In the genomic region with DNA sequence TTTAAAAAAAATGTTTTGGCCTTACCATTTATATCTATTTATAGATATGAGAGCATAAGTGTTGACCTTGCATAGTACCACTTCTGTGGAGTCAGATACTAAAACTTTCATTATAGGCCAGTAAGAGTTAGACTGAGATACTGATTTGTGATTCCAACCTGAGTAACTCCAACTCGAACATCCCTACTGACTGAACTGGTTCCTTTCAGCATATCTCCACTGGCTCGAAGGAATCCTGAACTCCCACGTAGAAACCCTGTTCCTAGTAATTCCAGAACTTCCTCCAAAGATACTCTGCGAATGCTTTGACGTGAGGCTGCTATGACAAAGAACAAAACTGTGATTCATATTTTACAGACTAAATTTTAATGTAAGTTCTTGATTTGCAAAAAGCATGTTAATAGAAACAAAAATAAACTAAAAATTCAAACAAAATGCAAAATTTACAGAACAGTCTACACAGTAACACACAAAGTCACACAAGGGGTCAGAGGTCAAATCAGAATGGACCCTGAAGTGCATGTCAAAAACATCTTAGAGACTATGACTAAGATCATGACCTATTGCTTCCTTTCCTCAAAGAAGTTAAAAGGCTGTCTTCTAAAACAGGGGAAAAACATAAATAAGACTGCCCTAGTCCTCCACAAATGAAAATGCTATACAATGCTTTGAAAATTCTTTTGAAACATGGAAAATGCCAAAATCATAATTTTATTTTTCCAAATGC, we compare ENCODE assay signal across 15 cellular contexts. TPM values are rescaled to one million over a fixed set of nuclear protein-coding genes. Genes with fewer than 3 reads are reported as not detected.
DNase-seq lines count a peak whose midpoint lies in the region; ATAC-seq and TF ChIP-seq lines count a peak whose summit lies in the region.
"Had no signal": no experiment of that assay in that cellular context is flagged by ENCODE, and none has a peak within 500 bp of the region (broad histone marks: within the 10 kb centered on the region; RNA-seq: fewer than 3 reads in every experiment).

No MANE protein-coding gene starts in this region.

- H3K36me3 Mint-ChIP-seq in activated naive CD8-positive, alpha-beta T cell, result peaks cover 12% of the 10 kb centered on the region

- no peaks in the 10 kb centered on the region for H3K9me3 ChIP-seq in uterus
- H3K9me3 ChIP-seq: BLaER1 treated with 17β-estradiol and CSF1 and Interleukin-3, amounts not matched to agents 10 nM and 100 nM had no signal

- no peaks in the 10 kb centered on the region for H3K36me3 ChIP-seq in uterus

- TF ChIP-seq CTCF in uterus (IDR thresholded peaks at IDR 0.05) (no peak), dorsolateral prefrontal cortex (IDR thresholded peaks at IDR 0.05 in 54 of 56, conservative IDR thresholded peaks at IDR 0.05 in 2 of 56; ENCODE audit: low read depth in 1 of 56, partially characterized antibody in 56 of 56) (no peak)

- no peaks in the 10 kb centered on the region for H3K27me3 ChIP-seq in uterus
- no peaks in the 10 kb centered on the region for H3K27me3 ChIP-seq in dorsolateral prefrontal cortex
- H3K27me3 ChIP-seq: BLaER1 treated with 17β-estradiol and CSF1 and Interleukin-3, amounts not matched to agents 10 nM and 100 nM had no signal

- H3K27me3 Mint-ChIP-seq in activated naive CD8-positive, alpha-beta T cell, result no peaks in the 10 kb centered on the region

- H3K4me3 Mint-ChIP-seq in activated naive CD8-positive, alpha-beta T cell, result peak overlapping the region; percentile 7

- no peaks in the 10 kb centered on the region for H3K9me3 Mint-ChIP-seq in activated naive CD8-positive, alpha-beta T cell (ENCODE audit: low read depth)

- no peak for TF ChIP-seq POLR2A in uterus (IDR thresholded peaks at IDR 0.05)

- peaks cover 23% of the 10 kb centered on the region for H3K4me1 Mint-ChIP-seq in activated naive CD8-positive, alpha-beta T cell (ENCODE audit: low read depth)

- intact Hi-C loops in uterus (cut with DNase I; ENCODE audit: low total_unique reads), result no loop called here
- intact Hi-C loops in dorsolateral prefrontal cortex (cut with DNase I), result no loop called here

- H3K4me3 ChIP-seq in uterus, result no peak overlapping the region
- no peak overlapping the region for H3K4me3 ChIP-seq in dorsolateral prefrontal cortex
- H3K4me3 ChIP-seq: BLaER1 treated with 17β-estradiol and CSF1 and Interleukin-3, amounts not matched to agents 10 nM and 100 nM; PC-9 had no signal

- peak; percentile 24 for DNase-seq in stimulated activated CD4-positive, alpha-beta T cell treated with anti-CD3 and anti-CD28 coated beads, Interleukin-4, amount 100 ng/mL, for 24 hours
- no peak for DNase-seq in stimulated activated CD4-positive, alpha-beta T cell treated with anti-CD3 and anti-CD28 coated beads, Interleukin-4, amount 100 ng/mL, for 4 hours
- peak; percentile 13 for DNase-seq in left kidney (ENCODE audit: low read depth, low spot score)
- DNase-seq in uterus, result no peak
- DNase-seq in HCEC 1CT, result no peak
- no peak for DNase-seq in dorsolateral prefrontal cortex
- DNase-seq: activated gamma-delta T cell, dermis blood vessel endothelial cell, H7, Kasumi-1, NCI-H2171, PC-9 had no signal

- no peaks in the 10 kb centered on the region for H3K4me1 ChIP-seq in uterus
- H3K4me1 ChIP-seq: BLaER1 treated with 17β-estradiol and CSF1 and Interleukin-3, amounts not matched to agents 10 nM and 100 nM had no signal

- peak overlapping the region; percentile 23 to 42 for H3K27ac ChIP-seq in uterus
- peak overlapping the region in 1 of 59 donors; percentile 2 for H3K27ac ChIP-seq in dorsolateral prefrontal cortex
- H3K27ac ChIP-seq: BLaER1 treated with 17β-estradiol and CSF1 and Interleukin-3, amounts not matched to agents 10 nM and 100 nM; PC-9 had no signal

- no peak for ATAC-seq in GM18909 (IDR thresholded peaks at IDR 0.05; ENCODE audit: poor library complexity, unreplicated experiment)

- H3K27ac Mint-ChIP-seq in activated naive CD8-positive, alpha-beta T cell, result peak overlapping the region; percentile 41

RNA-seq across cellular contexts. Expression of a gene that starts 31.5 kb away (rescaled TPM):
- total RNA-seq in uterus (10 to 100 TPM; 14.6 to 56.8 (median 38.8) TPM), dorsolateral prefrontal cortex (10 to 100 TPM; 21.3 to 55.7 (median 34.4) TPM)

Comparison
In these comparisons a context has a peak if more than half of its experiments do, and no peak if none do; other contexts are left out.
1. DNase-seq: peak in stimulated activated CD4-positive, alpha-beta T cell treated with anti-CD3 and anti-CD28 coated beads, Interleukin-4, amount 100 ng/mL, for 24 hours (single experiment) and left kidney (single experiment); none in stimulated activated CD4-positive, alpha-beta T cell treated with anti-CD3 and anti-CD28 coated beads, Interleukin-4, amount 100 ng/mL, for 4 hours (0 of 2), uterus (0 of 2), HCEC 1CT (single experiment) and dorsolateral prefrontal cortex (0 of 10).